1 cellular context compared by ENCODE assay signal in the genomic region with DNA sequence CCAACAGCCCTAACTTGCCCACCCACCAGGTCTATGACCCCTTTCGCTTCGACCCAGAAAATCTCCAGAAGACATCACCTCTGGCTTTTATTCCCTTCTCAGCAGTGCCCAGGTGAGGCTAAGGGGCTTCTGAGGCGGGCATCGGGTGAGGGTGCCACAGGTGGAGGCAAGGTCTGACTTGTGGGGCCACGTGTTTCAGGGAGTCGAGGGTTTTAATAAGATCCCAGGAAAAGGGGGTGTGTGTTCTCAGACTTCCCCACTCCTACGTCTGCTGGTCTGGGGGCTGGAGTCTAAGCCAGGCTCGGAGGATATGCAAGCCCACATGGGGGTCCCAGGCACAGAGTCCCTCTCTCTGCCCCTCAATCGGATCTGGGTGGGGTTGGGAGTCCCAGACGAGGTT.
TF ChIP-seq lines count a peak whose summit lies in the region.

No MANE protein-coding gene starts in this region.

TF ChIP-seq in A549, 52 proteins besides CTCF, POLR2A, EP300 and RAD21:
- TF ChIP-seq, protein P1, sequence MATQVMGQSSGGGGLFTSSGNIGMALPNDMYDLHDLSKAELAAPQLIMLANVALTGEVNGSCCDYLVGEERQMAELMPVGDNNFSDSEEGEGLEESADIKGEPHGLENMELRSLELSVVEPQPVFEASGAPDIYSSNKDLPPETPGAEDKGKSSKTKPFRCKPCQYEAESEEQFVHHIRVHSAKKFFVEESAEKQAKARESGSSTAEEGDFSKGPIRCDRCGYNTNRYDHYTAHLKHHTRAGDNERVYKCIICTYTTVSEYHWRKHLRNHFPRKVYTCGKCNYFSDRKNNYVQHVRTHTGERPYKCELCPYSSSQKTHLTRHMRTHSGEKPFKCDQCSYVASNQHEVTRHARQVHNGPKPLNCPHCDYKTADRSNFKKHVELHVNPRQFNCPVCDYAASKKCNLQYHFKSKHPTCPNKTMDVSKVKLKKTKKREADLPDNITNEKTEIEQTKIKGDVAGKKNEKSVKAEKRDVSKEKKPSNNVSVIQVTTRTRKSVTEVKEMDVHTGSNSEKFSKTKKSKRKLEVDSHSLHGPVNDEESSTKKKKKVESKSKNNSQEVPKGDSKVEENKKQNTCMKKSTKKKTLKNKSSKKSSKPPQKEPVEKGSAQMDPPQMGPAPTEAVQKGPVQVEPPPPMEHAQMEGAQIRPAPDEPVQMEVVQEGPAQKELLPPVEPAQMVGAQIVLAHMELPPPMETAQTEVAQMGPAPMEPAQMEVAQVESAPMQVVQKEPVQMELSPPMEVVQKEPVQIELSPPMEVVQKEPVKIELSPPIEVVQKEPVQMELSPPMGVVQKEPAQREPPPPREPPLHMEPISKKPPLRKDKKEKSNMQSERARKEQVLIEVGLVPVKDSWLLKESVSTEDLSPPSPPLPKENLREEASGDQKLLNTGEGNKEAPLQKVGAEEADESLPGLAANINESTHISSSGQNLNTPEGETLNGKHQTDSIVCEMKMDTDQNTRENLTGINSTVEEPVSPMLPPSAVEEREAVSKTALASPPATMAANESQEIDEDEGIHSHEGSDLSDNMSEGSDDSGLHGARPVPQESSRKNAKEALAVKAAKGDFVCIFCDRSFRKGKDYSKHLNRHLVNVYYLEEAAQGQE (IDR thresholded peaks at IDR 0.05): no peak
- TF ChIP-seq SREBF2 (IDR thresholded peaks at IDR 0.05) (no peak), CBX8 (IDR thresholded peaks at IDR 0.05) (no peak), ZSCAN20 (CRISPR knock-in tag; IDR thresholded peaks at IDR 0.05) (no peak), RARB (CRISPR knock-in tag; IDR thresholded peaks at IDR 0.05) (no peak), NR3C1 (IDR thresholded peaks at IDR 0.05) (no peak), EHF (CRISPR knock-in tag; IDR thresholded peaks at IDR 0.05) (no peak), FOSL2 (IDR thresholded peaks at IDR 0.05) (no peak), FOSL2 (CRISPR knock-in tag; IDR thresholded peaks at IDR 0.05) (no peak), HOXB13 (CRISPR knock-in tag; IDR thresholded peaks at IDR 0.05; ENCODE audit: low read depth) (no peak), HOXA7 (CRISPR knock-in tag; IDR thresholded peaks at IDR 0.05) (no peak), FOXS1 (CRISPR knock-in tag; IDR thresholded peaks at IDR 0.05) (no peak), MAZ (IDR thresholded peaks at IDR 0.05; ENCODE audit: borderline replicate concordance, low read depth, low read length) (no peak)
- TF ChIP-seq, protein P2, sequence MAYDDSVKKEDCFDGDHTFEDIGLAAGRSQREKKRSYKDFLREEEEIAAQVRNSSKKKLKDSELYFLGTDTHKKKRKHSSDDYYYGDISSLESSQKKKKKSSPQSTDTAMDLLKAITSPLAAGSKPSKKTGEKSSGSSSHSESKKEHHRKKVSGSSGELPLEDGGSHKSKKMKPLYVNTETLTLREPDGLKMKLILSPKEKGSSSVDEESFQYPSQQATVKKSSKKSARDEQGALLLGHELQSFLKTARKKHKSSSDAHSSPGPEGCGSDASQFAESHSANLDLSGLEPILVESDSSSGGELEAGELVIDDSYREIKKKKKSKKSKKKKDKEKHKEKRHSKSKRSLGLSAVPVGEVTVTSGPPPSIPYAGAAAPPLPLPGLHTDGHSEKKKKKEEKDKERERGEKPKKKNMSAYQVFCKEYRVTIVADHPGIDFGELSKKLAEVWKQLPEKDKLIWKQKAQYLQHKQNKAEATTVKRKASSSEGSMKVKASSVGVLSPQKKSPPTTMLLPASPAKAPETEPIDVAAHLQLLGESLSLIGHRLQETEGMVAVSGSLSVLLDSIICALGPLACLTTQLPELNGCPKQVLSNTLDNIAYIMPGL (CRISPR knock-in tag; IDR thresholded peaks at IDR 0.05; ENCODE audit: borderline replicate concordance): no peak
- TF ChIP-seq, protein P3, sequence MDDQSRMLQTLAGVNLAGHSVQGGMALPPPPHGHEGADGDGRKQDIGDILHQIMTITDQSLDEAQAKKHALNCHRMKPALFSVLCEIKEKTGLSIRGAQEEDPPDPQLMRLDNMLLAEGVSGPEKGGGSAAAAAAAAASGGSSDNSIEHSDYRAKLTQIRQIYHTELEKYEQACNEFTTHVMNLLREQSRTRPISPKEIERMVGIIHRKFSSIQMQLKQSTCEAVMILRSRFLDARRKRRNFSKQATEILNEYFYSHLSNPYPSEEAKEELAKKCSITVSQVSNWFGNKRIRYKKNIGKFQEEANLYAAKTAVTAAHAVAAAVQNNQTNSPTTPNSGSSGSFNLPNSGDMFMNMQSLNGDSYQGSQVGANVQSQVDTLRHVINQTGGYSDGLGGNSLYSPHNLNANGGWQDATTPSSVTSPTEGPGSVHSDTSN (IDR thresholded peaks at IDR 0.05): no peak
